Comparison of ENCODE assay signal across 8 cellular contexts in the genomic region with DNA sequence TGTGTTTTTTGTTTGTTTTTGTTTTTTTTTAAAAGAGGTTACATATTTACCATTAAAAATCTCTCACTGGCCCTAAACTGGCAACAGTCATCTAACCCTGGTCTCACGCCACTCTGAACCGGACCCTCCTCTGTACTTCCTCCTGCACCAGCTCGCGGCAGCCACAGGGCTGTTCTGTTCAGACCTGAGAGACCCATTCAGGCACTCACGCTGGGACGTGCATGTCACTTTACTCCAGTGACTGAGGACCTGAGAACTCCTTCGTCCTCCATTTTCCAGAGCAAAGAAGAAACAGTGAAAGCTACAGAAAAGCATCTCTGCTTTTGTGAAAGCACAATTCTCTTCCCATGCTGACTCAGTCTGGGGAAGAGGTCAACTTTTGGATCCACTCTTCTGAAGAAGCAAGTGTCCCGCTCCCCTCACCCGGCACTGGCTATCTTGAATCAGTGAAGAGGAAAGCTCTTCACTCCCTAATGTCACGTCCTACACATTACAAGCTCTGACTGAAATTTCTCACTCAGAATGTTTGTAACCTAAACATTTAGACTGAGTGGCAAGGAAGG. TPM values are rescaled to one million over a fixed set of nuclear protein-coding genes. Genes with fewer than 3 reads are reported as not detected.
DNase-seq lines count a peak whose midpoint lies in the region; ATAC-seq and TF ChIP-seq lines count a peak whose summit lies in the region.

No MANE protein-coding gene starts in this region.

- CTCF ChIA-PET in activated CD4-positive, alpha-beta memory T cell treated with anti-CD3 and anti-CD28 coated beads, Interleukin-2, amount 10 ng/mL, durations not matched to agents 7 days and 5 days (lab: Charles Lee) = interaction anchor here (1.1 to 1.9 kb wide), 4 partner anchors 25 to 186 kb away, joined by 4 to 6 read pairs (median 4); partner anchors contain the start of gene PISD

- H3K36me3 ChIP-seq in prostate gland = no peaks in the 10 kb centered on the region

- peak overlapping the region; percentile 26 for H3K27ac Mint-ChIP-seq in activated CD4-positive, alpha-beta memory T cell treated with anti-CD3 and anti-CD28 coated beads, Interleukin-2, amount 10 ng/mL, durations not matched to agents 7 days and 5 days
- peak overlapping the region; percentile 26 for H3K27ac Mint-ChIP-seq in memory B cell

- H3K27me3 Mint-ChIP-seq in activated CD4-positive, alpha-beta memory T cell treated with anti-CD3 and anti-CD28 coated beads, Interleukin-2, amount 10 ng/mL, durations not matched to agents 7 days and 5 days = no peaks in the 10 kb centered on the region
- no peaks in the 10 kb centered on the region for H3K27me3 Mint-ChIP-seq in memory B cell

- H3K9me3 ChIP-seq in prostate gland = no peaks in the 10 kb centered on the region

- no peak overlapping the region for H3K4me3 Mint-ChIP-seq in activated CD4-positive, alpha-beta memory T cell treated with anti-CD3 and anti-CD28 coated beads, Interleukin-2, amount 10 ng/mL, durations not matched to agents 7 days and 5 days
- H3K4me3 Mint-ChIP-seq in memory B cell = peak overlapping the region; percentile 67

- TF ChIP-seq CTCF in prostate gland (IDR thresholded peaks at IDR 0.05) = no peak

- H3K27me3 ChIP-seq in prostate gland (replicated peaks; ENCODE audit: insufficient read depth) = no peaks in the 10 kb centered on the region

- peak overlapping the region in 1 of 2 donors; percentile 3 for H3K4me3 ChIP-seq in prostate gland

- H3K36me3 Mint-ChIP-seq in activated CD4-positive, alpha-beta memory T cell treated with anti-CD3 and anti-CD28 coated beads, Interleukin-2, amount 10 ng/mL, durations not matched to agents 7 days and 5 days (ENCODE audit: low read depth) = peaks cover 4% of the 10 kb centered on the region
- H3K36me3 Mint-ChIP-seq in memory B cell = peaks cover 2% of the 10 kb centered on the region

- H3K4me1 ChIP-seq in prostate gland (replicated peaks) = no peaks in the 10 kb centered on the region

- no peak for TF ChIP-seq POLR2A in prostate gland (IDR thresholded peaks at IDR 0.05)

- no peaks in the 10 kb centered on the region for H3K9me3 Mint-ChIP-seq in activated CD4-positive, alpha-beta memory T cell treated with anti-CD3 and anti-CD28 coated beads, Interleukin-2, amount 10 ng/mL, durations not matched to agents 7 days and 5 days
- H3K9me3 Mint-ChIP-seq in memory B cell = no peaks in the 10 kb centered on the region

- intact Hi-C loops in prostate gland (cut with DNase I) = loop anchor here (10.0 kb wide), 1 partner anchor 193 kb away; no protein-coding TSS in a partner anchor

- POLR2A ChIA-PET in activated CD4-positive, alpha-beta memory T cell treated with anti-CD3 and anti-CD28 coated beads, Interleukin-2, amount 10 ng/mL, durations not matched to agents 7 days and 5 days (lab: Charles Lee) = no interaction called here

- no peak for DNase-seq in activated CD4-positive, alpha-beta memory T cell treated with anti-CD3 and anti-CD28 coated beads, Interleukin-2, amount 10 ng/mL, durations not matched to agents 7 days and 5 days
- DNase-seq in memory B cell (ENCODE audit: low spot score in 2 of 2) (peak; percentile 39 to 43), epidermal melanocyte (ENCODE audit: insufficient read length, low spot score) (no peak), prostate gland (ENCODE audit: low spot score) (no peak), NCI-H1092 treated with DMSO at 0.1 percent for 48 hours (lab: John Stamatoyannopoulos, UW) (no peak)

- no peak overlapping the region for H3K27ac ChIP-seq in prostate gland

- 72% methylated on average over 10 of the region's 10 CpGs for WGBS in prostate gland

- ATAC-seq in GM18909 (IDR thresholded peaks at IDR 0.05; ENCODE audit: poor library complexity, unreplicated experiment) = peak; percentile 64
- ATAC-seq in HG03045 (IDR thresholded peaks at IDR 0.05; ENCODE audit: unreplicated experiment) = peak; percentile 38
- peak; percentile 73 for ATAC-seq in memory B cell (ENCODE audit: low read depth)
- no peak for ATAC-seq in GM19452 (IDR thresholded peaks at IDR 0.05; ENCODE audit: unreplicated experiment)

- H3K4me1 Mint-ChIP-seq in activated CD4-positive, alpha-beta memory T cell treated with anti-CD3 and anti-CD28 coated beads, Interleukin-2, amount 10 ng/mL, durations not matched to agents 7 days and 5 days = peaks cover 36% of the 10 kb centered on the region
- peaks cover 33% of the 10 kb centered on the region for H3K4me1 Mint-ChIP-seq in memory B cell

RNA-seq across cellular contexts. Expression of gene PISD, which starts 24.6 kb away (rescaled TPM):
- 10 to 100 TPM; 19.2 to 19.6 TPM for total RNA-seq in activated CD4-positive, alpha-beta memory T cell treated with anti-CD3 and anti-CD28 coated beads, Interleukin-2, amount 10 ng/mL, durations not matched to agents 7 days and 5 days
- 10 to 100 TPM; 35.1 to 91.2 TPM for total RNA-seq in prostate gland

Comparison
In these comparisons a context has a peak if more than half of its experiments do, and no peak if none do; other contexts are left out.
1. DNase-seq: peak in memory B cell (2 of 2); none in activated CD4-positive, alpha-beta memory T cell treated with anti-CD3 and anti-CD28 coated beads, Interleukin-2, amount 10 ng/mL, durations not matched to agents 7 days and 5 days (single experiment), epidermal melanocyte (single experiment), prostate gland (single experiment) and NCI-H1092 treated with DMSO at 0.1 percent for 48 hours (single experiment).